36 cellular contexts compared by ENCODE assay signal in the genomic region with DNA sequence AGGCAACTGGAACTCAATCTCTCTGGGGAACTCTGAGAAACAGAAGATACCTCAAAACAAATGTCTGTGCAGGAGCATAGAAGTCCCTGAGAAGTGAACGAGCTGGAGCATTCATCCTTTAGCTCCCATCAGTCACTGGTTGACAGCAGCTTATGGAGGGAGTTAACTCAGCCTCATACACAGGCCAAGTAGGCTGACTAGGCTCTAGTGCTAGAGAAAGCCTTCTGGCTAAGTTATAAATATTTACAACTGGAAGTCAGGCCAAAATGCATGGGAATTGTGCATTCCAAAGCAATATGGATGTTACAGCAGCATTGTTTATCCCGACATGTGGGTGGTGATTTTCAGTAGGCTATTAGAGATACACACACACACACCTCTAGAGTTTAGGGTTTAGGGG.
"Had no signal": no experiment of that assay in that cellular context is flagged by ENCODE, and none has a peak within 500 bp of the region (broad histone marks: within the 10 kb centered on the region; RNA-seq: fewer than 3 reads in every experiment).

No MANE protein-coding gene starts in this region.

- H3K27ac Mint-ChIP-seq: activated CD4-positive, alpha-beta memory T cell treated with anti-CD3 and anti-CD28 coated beads for 36 hours; activated CD4-positive, alpha-beta T cell treated with anti-CD3 and anti-CD28 coated beads for 36 hours; activated naive CD4-positive, alpha-beta T cell treated with anti-CD3 and anti-CD28 coated beads, Interleukin-2, amount 10 ng/mL, durations not matched to agents 7 days and 5 days; activated naive CD8-positive, alpha-beta T cell; activated naive CD8-positive, alpha-beta T cell treated with anti-CD3 and anti-CD28 coated beads, Interleukin-2, amount 50 U/mL, for 24 hours; T-helper 1 cell treated with Interleukin-12 subunit alpha and Interleukin-12 subunit beta and Interleukin-4 antibody, amounts not matched to agents 30 μg/mL and 1 μg/mL, for 36 hours; T-helper 2 cell treated with Interferon-gamma antibody and Interleukin-4, amounts not matched to agents 5 μg/mL and 100 μg/mL, for 36 hours had no signal

- H3K4me1 ChIP-seq: Peyer's patch, SJSA1 had no signal

- H3K36me3 Mint-ChIP-seq: activated CD4-positive, alpha-beta memory T cell treated with anti-CD3 and anti-CD28 coated beads for 36 hours; activated naive CD8-positive, alpha-beta T cell; WTC11 had no signal

- FAIRE-seq: TTC549 had no signal

- DNase-seq: activated CD4-positive, alpha-beta memory T cell treated with anti-CD3 and anti-CD28 coated beads for 36 hours; activated CD4-positive, alpha-beta T cell treated with anti-CD3 and anti-CD28 coated beads for 36 hours; activated CD4-positive, alpha-beta T cell treated with anti-CD3 and anti-CD28 coated beads, Interleukin-2, amount 50 U/mL, for 1 hour; activated CD8-positive, alpha-beta memory T cell treated with anti-CD3 and anti-CD28 coated beads, Interleukin-2, amount 50 U/mL, for 48 hours; activated effector memory CD4-positive, alpha-beta T cell treated with Interleukin-2 at 50 U/mL for 16 hours; activated naive CD4-positive, alpha-beta T cell treated with anti-CD3 and anti-CD28 coated beads, Interleukin-2, amount 10 ng/mL, durations not matched to agents 7 days and 5 days; activated naive CD8-positive, alpha-beta T cell treated with anti-CD3 and anti-CD28 coated beads, Interleukin-2, amount 50 U/mL, for 24 hours; activated T-cell treated with anti-CD3 and anti-CD28 coated beads, Interleukin-2, amount 50 U/mL, for 48 hours; anterior cingulate cortex; caudate nucleus; cerebellar nuclear complex; NCI-H1092 treated with DMSO at 0.1 percent for 48 hours; NCI-H1417; NCI-H146; NCI-H187 treated with DMSO at 0.1 percent for 48 hours; NCI-H2081; NCI-H2171 treated with DMSO at 0.1 percent for 48 hours; NCI-H2227 treated with DMSO at 0.1 percent for 48 hours; NCI-H446; NCI-H524; NCI-H69; NK-92 treated with Interleukin-12 subunit alpha and Interleukin-12 subunit beta, amount 100 ng/mL, for 24 hours; PC-3; Peyer's patch; RPMI8226; SHP77 treated with DMSO at 0.1 percent for 48 hours; SK-N-SH had no signal

- H3K9me3 ChIP-seq: Peyer's patch, SJSA1, SK-N-SH had no signal

- H3K36me3 ChIP-seq: Peyer's patch, SJSA1 had no signal

- H3K4me3 ChIP-seq: Peyer's patch, SJSA1 had no signal

- H3K4me2 ChIP-seq: KMS-11, SK-N-SH had no signal

- H3K4me3 Mint-ChIP-seq: activated CD4-positive, alpha-beta memory T cell treated with anti-CD3 and anti-CD28 coated beads for 36 hours; activated CD4-positive, alpha-beta T cell treated with anti-CD3 and anti-CD28 coated beads for 36 hours; activated naive CD4-positive, alpha-beta T cell treated with anti-CD3 and anti-CD28 coated beads, Interleukin-2, amount 10 ng/mL, durations not matched to agents 7 days and 5 days; activated naive CD8-positive, alpha-beta T cell; activated naive CD8-positive, alpha-beta T cell treated with anti-CD3 and anti-CD28 coated beads, Interleukin-2, amount 50 U/mL, for 24 hours; brain; T-helper 1 cell treated with Interleukin-12 subunit alpha and Interleukin-12 subunit beta and Interleukin-4 antibody, amounts not matched to agents 30 μg/mL and 1 μg/mL, for 36 hours; T-helper 2 cell treated with Interferon-gamma antibody and Interleukin-4, amounts not matched to agents 5 μg/mL and 100 μg/mL, for 36 hours; WTC11 had no signal

- H3K27me3 ChIP-seq: Peyer's patch, SJSA1 had no signal

- H3K9me3 Mint-ChIP-seq: activated CD4-positive, alpha-beta memory T cell treated with anti-CD3 and anti-CD28 coated beads for 36 hours; activated naive CD8-positive, alpha-beta T cell treated with anti-CD3 and anti-CD28 coated beads, Interleukin-2, amount 50 U/mL, for 24 hours; T-helper 1 cell treated with Interleukin-12 subunit alpha and Interleukin-12 subunit beta and Interleukin-4 antibody, amounts not matched to agents 30 μg/mL and 1 μg/mL, for 36 hours; T-helper 2 cell treated with Interferon-gamma antibody and Interleukin-4, amounts not matched to agents 5 μg/mL and 100 μg/mL, for 36 hours; WTC11 had no signal

- H3K27ac ChIP-seq: KMS-11, Peyer's patch, SJSA1 had no signal

- H3K4me1 Mint-ChIP-seq: activated CD4-positive, alpha-beta T cell treated with anti-CD3 and anti-CD28 coated beads for 36 hours; activated naive CD4-positive, alpha-beta T cell treated with anti-CD3 and anti-CD28 coated beads, Interleukin-2, amount 10 ng/mL, durations not matched to agents 7 days and 5 days; activated naive CD8-positive, alpha-beta T cell treated with anti-CD3 and anti-CD28 coated beads, Interleukin-2, amount 50 U/mL, for 24 hours; brain had no signal

- H3K27me3 Mint-ChIP-seq: activated CD4-positive, alpha-beta memory T cell treated with anti-CD3 and anti-CD28 coated beads for 36 hours; activated CD4-positive, alpha-beta T cell treated with anti-CD3 and anti-CD28 coated beads for 36 hours; activated naive CD4-positive, alpha-beta T cell treated with anti-CD3 and anti-CD28 coated beads, Interleukin-2, amount 10 ng/mL, durations not matched to agents 7 days and 5 days; activated naive CD8-positive, alpha-beta T cell; activated naive CD8-positive, alpha-beta T cell treated with anti-CD3 and anti-CD28 coated beads, Interleukin-2, amount 50 U/mL, for 24 hours; brain had no signal

- ATAC-seq: activated CD4-positive, alpha-beta T cell treated with anti-CD3 and anti-CD28 coated beads for 36 hours; activated CD4-positive, CD25-positive, alpha-beta regulatory T cell treated with anti-CD3 and anti-CD28 coated beads, Interleukin-2, amount 50 U/mL, for 24 hours; activated naive CD8-positive, alpha-beta T cell treated with anti-CD3 and anti-CD28 coated beads, Interleukin-2, amount 50 U/mL, for 24 hours; PC-3; WTC11 had no signal

- H3K9ac ChIP-seq: KMS-11, SK-N-SH had no signal
